Comparison of ENCODE assay signal across 25 cellular contexts in the genomic region with DNA sequence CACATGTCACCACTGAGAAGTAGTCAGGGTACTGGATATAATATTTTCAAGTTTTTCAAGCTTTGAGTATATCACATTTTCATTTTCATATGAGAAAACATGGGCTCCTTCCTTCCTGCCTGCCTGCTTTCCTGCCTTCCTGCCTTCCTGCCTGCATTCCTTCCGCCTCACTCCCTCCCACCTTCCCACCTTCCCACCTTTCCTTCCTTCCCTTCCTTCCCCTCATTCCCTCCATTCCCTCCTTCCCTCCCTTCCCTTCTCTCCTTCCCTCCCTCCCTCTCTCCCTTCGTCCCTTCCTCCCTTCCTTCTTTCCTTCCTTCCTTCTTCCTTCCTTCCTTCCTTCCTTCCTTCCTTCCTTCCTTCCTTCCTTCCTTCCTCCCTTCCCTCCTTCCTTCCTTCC.
"Had no signal": no experiment of that assay in that cellular context is flagged by ENCODE, and none has a peak within 500 bp of the region (broad histone marks: within the 10 kb centered on the region; RNA-seq: fewer than 3 reads in every experiment).

No MANE protein-coding gene starts in this region.

- H3K9me3 ChIP-seq: ascending aorta, esophagus squamous epithelium, prostate gland, right atrium auricular region, testis had no signal

- H3K27ac Mint-ChIP-seq: stimulated activated memory B cell treated with anti-CD40 and anti-IgM and Interleukin-4, amounts not matched to agents 10 μg/mL and 1 μg/mL and 100 μg/mL, for 72 hours; T-helper 1 cell treated with Interleukin-12 subunit alpha and Interleukin-12 subunit beta and Interleukin-4 antibody, amounts not matched to agents 30 μg/mL and 1 μg/mL, for 36 hours; type B pancreatic cell had no signal

- H3K4me3 ChIP-seq: ascending aorta, esophagus squamous epithelium, lung, prostate gland, right atrium auricular region, testis had no signal

- H3K27ac ChIP-seq: esophagus squamous epithelium, prostate gland, testis had no signal

- H3K9me3 Mint-ChIP-seq: T-helper 1 cell treated with Interleukin-12 subunit alpha and Interleukin-12 subunit beta and Interleukin-4 antibody, amounts not matched to agents 30 μg/mL and 1 μg/mL, for 36 hours had no signal

- ATAC-seq: left lobe of liver; stimulated activated memory B cell treated with anti-CD40 and anti-IgM and Interleukin-4, amounts not matched to agents 10 μg/mL and 1 μg/mL and 100 μg/mL, for 72 hours had no signal

- FAIRE-seq: bronchial epithelial cell, small intestine had no signal

- DNase-seq: activated CD4-positive, alpha-beta T cell treated with anti-CD3 and anti-CD28 coated beads, Interleukin-2, amount 50 U/mL, for 1 hour; activated CD4-positive, CD25-positive, alpha-beta regulatory T cell treated with anti-CD3 and anti-CD28 coated beads, Interleukin-2, amount 50 U/mL, for 72 hours; activated CD8-positive, alpha-beta memory T cell treated with anti-CD3 and anti-CD28 coated beads, Interleukin-2, amount 50 U/mL, for 48 hours; activated effector memory CD4-positive, alpha-beta T cell treated with Interleukin-2 at 50 U/mL for 16 hours; activated naive CD4-positive, alpha-beta T cell treated with anti-CD3 and anti-CD28 coated beads, Interleukin-2, amount 50 U/mL, for 16 hours; activated T-cell treated with anti-CD3 and anti-CD28 coated beads, Interleukin-2, amount 50 U/mL, for 48 hours; dermis blood vessel endothelial cell; effector memory CD4-positive, alpha-beta T cell; esophagus squamous epithelium; glutamatergic neuron; hypothalamus; islet precursor cell; midbrain; small intestine; stimulated activated CD4-positive, alpha-beta T cell treated with anti-CD3 and anti-CD28 coated beads, Interleukin-4, amount 100 ng/mL, for 24 hours; testis had no signal

- H3K4me3 Mint-ChIP-seq: stimulated activated memory B cell treated with anti-CD40 and anti-IgM and Interleukin-4, amounts not matched to agents 10 μg/mL and 1 μg/mL and 100 μg/mL, for 72 hours; T-helper 1 cell treated with Interleukin-12 subunit alpha and Interleukin-12 subunit beta and Interleukin-4 antibody, amounts not matched to agents 30 μg/mL and 1 μg/mL, for 36 hours; type B pancreatic cell had no signal

- H3K27me3 ChIP-seq: ascending aorta, esophagus squamous epithelium, right atrium auricular region, testis had no signal

- H3K4me1 ChIP-seq: esophagus squamous epithelium, prostate gland, testis had no signal

- H3K36me3 ChIP-seq: ascending aorta, esophagus squamous epithelium, prostate gland, right atrium auricular region had no signal

- H3K36me3 Mint-ChIP-seq: stimulated activated memory B cell treated with anti-CD40 and anti-IgM and Interleukin-4, amounts not matched to agents 10 μg/mL and 1 μg/mL and 100 μg/mL, for 72 hours had no signal
